Comparison of ENCODE assay signal across 1 cellular context in genomic region chr6:125789576-125790402, GRCh38.
TF ChIP-seq lines count a peak whose summit lies in the region.

No MANE protein-coding gene starts in this region.

TF ChIP-seq in HEK293, 187 proteins besides CTCF, POLR2A, EP300 and RAD21 (continued from another document and continues in another):
- TF ChIP-seq ZNF488 (tag by site-specific recombination; IDR thresholded peaks at IDR 0.05), result no peak
- peak; percentile 72 for TF ChIP-seq ZXDB (tag by site-specific recombination; IDR thresholded peaks at IDR 0.05)
- TF ChIP-seq ZBTB11 (tag by site-specific recombination; conservative IDR thresholded peaks at IDR 0.05; ENCODE audit: low read depth), result 0 out of 2 replicates have a peak, but pooled peaks have one; percentile 26
- TF ChIP-seq REST (tag by site-specific recombination; IDR thresholded peaks at IDR 0.05), result peak; percentile 38; the same call in 1 of the 2 replicates
- TF ChIP-seq ZNF37A (tag by site-specific recombination; IDR thresholded peaks at IDR 0.05), result no peak
- no peak; the same call in 1 of the 2 replicates for TF ChIP-seq ZNF391 (tag by site-specific recombination; IDR thresholded peaks at IDR 0.05; ENCODE audit: borderline replicate concordance, low read depth)
- 0 out of 2 replicates have a peak, but pooled peaks have one; percentile 6 for TF ChIP-seq ZNF768 (tag by site-specific recombination; IDR thresholded peaks at IDR 0.05)
- TF ChIP-seq ZNF660 (tag by site-specific recombination; IDR thresholded peaks at IDR 0.05), result no peak
- no peak for TF ChIP-seq ZNF792 (tag by site-specific recombination; IDR thresholded peaks at IDR 0.05)
- peak; percentile 70 for TF ChIP-seq ZBTB20 (tag by site-specific recombination; IDR thresholded peaks at IDR 0.05)
- no peak for TF ChIP-seq ZNF174 (tag by site-specific recombination; IDR thresholded peaks at IDR 0.05)
- TF ChIP-seq KLF16 (tag by site-specific recombination; IDR thresholded peaks at IDR 0.05), result peak; percentile 49; the same call in 1 of the 2 replicates
- TF ChIP-seq ZNF692 (tag by site-specific recombination; IDR thresholded peaks at IDR 0.05), result peak; percentile 99
- no peak for TF ChIP-seq HOXA7 (CRISPR knock-in tag; IDR thresholded peaks at IDR 0.05; ENCODE audit: borderline replicate concordance)
- 0 out of 2 replicates have a peak, but pooled peaks have one; percentile 19 for TF ChIP-seq ZNF366 (tag by site-specific recombination; conservative IDR thresholded peaks at IDR 0.05)
- TF ChIP-seq SP2 (tag by site-specific recombination; IDR thresholded peaks at IDR 0.05), result no peak
- TF ChIP-seq ZNF518A (tag by site-specific recombination; conservative IDR thresholded peaks at IDR 0.05; ENCODE audit: low read depth), result no peak
- TF ChIP-seq MZF1 (tag by site-specific recombination; IDR thresholded peaks at IDR 0.05; ENCODE audit: borderline replicate concordance), result peak; percentile 98
- TF ChIP-seq ZNF785 (tag by site-specific recombination; IDR thresholded peaks at IDR 0.05), result no peak
- TF ChIP-seq ZNF157 (tag by site-specific recombination; IDR thresholded peaks at IDR 0.05), result no peak
- peak; percentile 85 for TF ChIP-seq PRDM6 (tag by site-specific recombination; IDR thresholded peaks at IDR 0.05)
- TF ChIP-seq ZNF561 (tag by site-specific recombination; IDR thresholded peaks at IDR 0.05; ENCODE audit: borderline replicate concordance), result peak; percentile 67; the same call in 1 of the 2 replicates
- TF ChIP-seq ZNF501 (tag by site-specific recombination; IDR thresholded peaks at IDR 0.05), result 0 out of 2 replicates have a peak, but pooled peaks have one; percentile 10
- TF ChIP-seq ZNF335 (tag by site-specific recombination; conservative IDR thresholded peaks at IDR 0.05), result peak; percentile 81
- TF ChIP-seq IKZF3 (tag by site-specific recombination; IDR thresholded peaks at IDR 0.05), result peak; percentile 44; the same call in 1 of the 2 replicates
- peak; percentile 59 for TF ChIP-seq SCRT1 (tag by site-specific recombination; IDR thresholded peaks at IDR 0.05; ENCODE audit: borderline replicate concordance)
- no peak for TF ChIP-seq ZNF350 (tag by site-specific recombination; IDR thresholded peaks at IDR 0.05)
- TF ChIP-seq ZSCAN16 (tag by site-specific recombination; IDR thresholded peaks at IDR 0.05), result 0 out of 2 replicates have a peak, but pooled peaks have one; percentile 38
- TF ChIP-seq ZNF2 (tag by site-specific recombination; IDR thresholded peaks at IDR 0.05), result peak; percentile 82; the same call in 1 of the 2 replicates
- peak; percentile 97 for TF ChIP-seq TRIM28 (IDR thresholded peaks at IDR 0.05; ENCODE audit: borderline replicate concordance, low read length)
- no peak for TF ChIP-seq ZNF302 (tag by site-specific recombination; IDR thresholded peaks at IDR 0.05; ENCODE audit: low read depth)
- TF ChIP-seq ZIC2 (tag by site-specific recombination; IDR thresholded peaks at IDR 0.05), result peak; percentile 52
- peak; percentile 78 for TF ChIP-seq ZNF558 (tag by site-specific recombination; IDR thresholded peaks at IDR 0.05)
- TF ChIP-seq ZNF404 (tag by site-specific recombination; IDR thresholded peaks at IDR 0.05), result no peak
- TF ChIP-seq ZNF23 (tag by site-specific recombination; IDR thresholded peaks at IDR 0.05; ENCODE audit: borderline replicate concordance), result no peak
- TF ChIP-seq ZNF580 (tag by site-specific recombination; IDR thresholded peaks at IDR 0.05), result no peak
- TF ChIP-seq ZNF184 (tag by site-specific recombination; IDR thresholded peaks at IDR 0.05), result no peak
- TF ChIP-seq ZBTB7A (tag by site-specific recombination; IDR thresholded peaks at IDR 0.05; ENCODE audit: low read depth), result no peak; the same call in 1 of the 2 replicates
- TF ChIP-seq ZNF701 (tag by site-specific recombination; IDR thresholded peaks at IDR 0.05), result no peak
- peak; percentile 64 for TF ChIP-seq PRDM10 (tag by site-specific recombination; IDR thresholded peaks at IDR 0.05)
- TF ChIP-seq ZNF394 (tag by site-specific recombination; IDR thresholded peaks at IDR 0.05; ENCODE audit: borderline replicate concordance), result peak; percentile 29; the same call in 1 of the 2 replicates
- TF ChIP-seq SETDB1 (IDR thresholded peaks at IDR 0.05; ENCODE audit: insufficient read length, low read length), result no peak
